Comparison of ENCODE assay signal across 7 cellular contexts in genomic region chr13:60164490-60164889, GRCh38. TPM values are rescaled to one million over a fixed set of nuclear protein-coding genes. Genes with fewer than 3 reads are reported as not detected.
DNase-seq lines count a peak whose midpoint lies in the region; ATAC-seq and TF ChIP-seq lines count a peak whose summit lies in the region.

No MANE protein-coding gene starts in this region.

- H3K36me3 Mint-ChIP-seq in activated T-helper 17 cell treated with anti-CD3 and anti-CD28 coated beads, Interleukin-2, amount 50 U/mL, for 72 hours (ENCODE audit: low read depth): peaks cover 5% of the 10 kb centered on the region

- no peak for TF ChIP-seq CTCF in HL-60 (IDR thresholded peaks at IDR 0.05; ENCODE audit: insufficient read depth, low read length)

- H3K9me3 Mint-ChIP-seq in activated T-helper 17 cell treated with anti-CD3 and anti-CD28 coated beads, Interleukin-2, amount 50 U/mL, for 72 hours: no peaks in the 10 kb centered on the region

- H3K36me3 ChIP-seq in iPS DF 6.9 (ENCODE audit: control insufficient read depth, insufficient read depth, low read length) (no peaks in the 10 kb centered on the region), skeletal muscle satellite cell (ENCODE audit: insufficient read depth, low read length) (no peaks in the 10 kb centered on the region)

- peak overlapping the region; percentile 88 for H3K4me2 ChIP-seq in skeletal muscle satellite cell (ENCODE audit: low read length)

- H3K4me1 Mint-ChIP-seq in activated T-helper 17 cell treated with anti-CD3 and anti-CD28 coated beads, Interleukin-2, amount 50 U/mL, for 72 hours: peaks cover 20% of the 10 kb centered on the region

- H3K9ac ChIP-seq in skeletal muscle satellite cell (ENCODE audit: low read depth, low read length): peak overlapping the region; percentile 91

- H3K4me1 ChIP-seq in iPS DF 6.9 (ENCODE audit: control insufficient read depth, insufficient read depth, low read length): no peaks in the 10 kb centered on the region
- peaks cover 13% of the 10 kb centered on the region for H3K4me1 ChIP-seq in skeletal muscle satellite cell (ENCODE audit: control insufficient read depth, insufficient read depth, low read length)

- peak overlapping the region; percentile 93 for H3K27ac Mint-ChIP-seq in activated T-helper 17 cell treated with anti-CD3 and anti-CD28 coated beads, Interleukin-2, amount 50 U/mL, for 72 hours

- H3K27ac ChIP-seq in HL-60 (replicated peaks) (peak overlapping the region; percentile 82), iPS DF 6.9 (ENCODE audit: low read length) (peak overlapping the region; percentile 44)

- no peak for ATAC-seq in activated T-helper 17 cell treated with anti-CD3 and anti-CD28 coated beads, Interleukin-2, amount 50 U/mL, for 72 hours (replicated peaks)

- no peaks in the 10 kb centered on the region for H3K27me3 ChIP-seq in HL-60 (ENCODE audit: insufficient read depth, poor library complexity, severe bottlenecking)
- H3K27me3 ChIP-seq in iPS DF 6.9 (ENCODE audit: control insufficient read depth, insufficient read depth, low read length): no peaks in the 10 kb centered on the region
- no peaks in the 10 kb centered on the region for H3K27me3 ChIP-seq in skeletal muscle satellite cell (ENCODE audit: control insufficient read depth, insufficient read depth, low read length)

- H3K4me3 ChIP-seq in HL-60 (replicated peaks; ENCODE audit: insufficient read depth, low read length) (peak overlapping the region; percentile 63), iPS DF 6.9 (ENCODE audit: low read length) (peak overlapping the region; percentile 52; the same call in 1 of the 2 replicates), skeletal muscle satellite cell (ENCODE audit: low read length) (peak overlapping the region; percentile 88)

- peaks cover 5% of the 10 kb centered on the region for H3K27me3 Mint-ChIP-seq in activated T-helper 17 cell treated with anti-CD3 and anti-CD28 coated beads, Interleukin-2, amount 50 U/mL, for 72 hours

- peak overlapping the region; percentile 98 for H3K4me3 Mint-ChIP-seq in activated T-helper 17 cell treated with anti-CD3 and anti-CD28 coated beads, Interleukin-2, amount 50 U/mL, for 72 hours

- no peaks in the 10 kb centered on the region for H3K9me3 ChIP-seq in iPS DF 6.9 (ENCODE audit: control insufficient read depth, insufficient read depth, low read length)
- H3K9me3 ChIP-seq in skeletal muscle satellite cell (replicated peaks; ENCODE audit: low read length): no peaks in the 10 kb centered on the region

- no CpG with 5 or more reads among the region's 1 CpG for WGBS in iPS DF 6.9 (ENCODE audit: insufficient coverage, insufficient read length)

- DNase-seq in HL-60 (ENCODE audit: low read depth in 1 of 2, low spot score in 1 of 2) (no peak), iPS DF 6.9 (ENCODE audit: low read depth, low spot score) (no peak), NCI-H1436 treated with DMSO at 0.1 percent for 48 hours (lab: John Stamatoyannopoulos, UW) (no peak), SHP77 treated with DMSO at 0.1 percent for 48 hours (lab: John Stamatoyannopoulos, UW) (no peak)
- no peak for DNase-seq in stimulated activated CD4-positive, alpha-beta T cell treated with anti-CD3 and anti-CD28 coated beads, Interleukin-2, amount 100 ng/mL, for 48 hours

RNA-seq across cellular contexts. Expression of gene DIAPH3, which starts 0.8 kb away (rescaled TPM):
- total RNA-seq in activated T-helper 17 cell treated with anti-CD3 and anti-CD28 coated beads, Interleukin-2, amount 50 U/mL, for 72 hours: 10 to 100 TPM; 23.8 to 31.0 TPM
- 12.7 and 13.8 TPM in 2 replicates for total RNA-seq in skeletal muscle satellite cell (2012; rRNA removed)
